8 cellular contexts compared by ENCODE assay signal in genomic region chr3:69855436-69856162, GRCh38.
DNase-seq lines count a peak whose midpoint lies in the region; ATAC-seq, FAIRE-seq and TF ChIP-seq lines count a peak whose summit lies in the region.

No MANE protein-coding gene starts in this region.

- no peaks in the 10 kb centered on the region for H3K9me3 ChIP-seq in fibroblast of lung (ENCODE audit: control insufficient read depth, insufficient read depth, low read depth, low read length)
- H3K9me3 ChIP-seq in osteoblast (ENCODE audit: low read depth, low read length) = no peaks in the 10 kb centered on the region

- H3K27ac ChIP-seq in fibroblast of lung (ENCODE audit: insufficient read depth, low read length) (no peak overlapping the region), osteoblast (ENCODE audit: low read depth, low read length) (no peak overlapping the region)

- H4K20me1 ChIP-seq in fibroblast of lung (ENCODE audit: control insufficient read depth, extremely low read depth, insufficient read depth, low read length) (no peaks in the 10 kb centered on the region), osteoblast (ENCODE audit: insufficient read depth, low read length) (no peaks in the 10 kb centered on the region)

- H3K4me1 ChIP-seq in fibroblast of lung (ENCODE audit: control insufficient read depth, extremely low read depth, insufficient read depth, low read length) (peaks cover 5% of the 10 kb centered on the region), osteoblast (ENCODE audit: insufficient read depth, low read length) (no peaks in the 10 kb centered on the region)

- peak overlapping the region; percentile 17 for H3K4me2 ChIP-seq in fibroblast of lung (ENCODE audit: extremely low read depth, insufficient read depth, low read length)
- H3K4me2 ChIP-seq in osteoblast (ENCODE audit: insufficient read depth, low read length) = no peak overlapping the region

- H3K9ac ChIP-seq in fibroblast of lung (ENCODE audit: insufficient read depth, low read length) = no peak overlapping the region

- no peaks in the 10 kb centered on the region for H3K27me3 ChIP-seq in fibroblast of lung (ENCODE audit: control insufficient read depth, insufficient read depth, low read length)
- no peaks in the 10 kb centered on the region for H3K27me3 ChIP-seq in osteoblast (ENCODE audit: insufficient read depth, low read length)

- H2AFZ ChIP-seq in fibroblast of lung (ENCODE audit: low read length) (no peak overlapping the region), osteoblast (ENCODE audit: low read length) (no peak overlapping the region)

- peak; percentile 74 for FAIRE-seq in RCC 7860 (lab: Jason Lieb, UNC)

- H3K36me3 ChIP-seq in fibroblast of lung (ENCODE audit: control insufficient read depth, insufficient read depth, low read length) = no peaks in the 10 kb centered on the region
- H3K36me3 ChIP-seq in osteoblast (ENCODE audit: insufficient read depth, low read length) = no peaks in the 10 kb centered on the region

- H3K79me2 ChIP-seq in fibroblast of lung (ENCODE audit: control insufficient read depth, insufficient read depth, low read length) = no peaks in the 10 kb centered on the region
- no peaks in the 10 kb centered on the region for H3K79me2 ChIP-seq in osteoblast (ENCODE audit: insufficient read depth, low read length)

- peak; percentile 31 to 61 for TF ChIP-seq CTCF in fibroblast of lung (conservative IDR thresholded peaks at IDR 0.05 in 1 of 2, IDR thresholded peaks at IDR 0.05 in 1 of 2; ENCODE audit: low read depth in 1 of 2, low read length in 2 of 2)
- TF ChIP-seq CTCF in osteoblast (IDR thresholded peaks at IDR 0.05; ENCODE audit: extremely low read depth, low read depth, low read length) = peak; percentile 46

- ATAC-seq in GM18868 (IDR thresholded peaks at IDR 0.05; ENCODE audit: unreplicated experiment) (no peak), HG02973 (IDR thresholded peaks at IDR 0.05; ENCODE audit: unreplicated experiment) (no peak), GM21786 (IDR thresholded peaks at IDR 0.05; ENCODE audit: unreplicated experiment) (no peak)

- H3K4me3 ChIP-seq in fibroblast of lung (replicated peaks in 1 of 4; ENCODE audit: control extremely low read depth in 1 of 4, insufficient read depth in 1 of 4, low read depth in 3 of 4, low read length in 4 of 4) = no peak overlapping the region
- no peak overlapping the region for H3K4me3 ChIP-seq in osteoblast (ENCODE audit: insufficient read depth, low read length)

- DNase-seq in DMS114 treated with DMSO at 0.1 percent for 48 hours (lab: John Stamatoyannopoulos, UW; ENCODE audit: unreplicated experiment) (peak; percentile 31), RCC 7860 (ENCODE audit: low spot score) (peak; percentile 37), fibroblast of lung (ENCODE audit: low read depth in 2 of 2) (peak; percentile 37 to 78), osteoblast (ENCODE audit: insufficient read length, low spot score, missing footprints) (peak; percentile 45), amniotic stem cell (lab: John Stamatoyannopoulos, UW) (no peak)
